In the genomic region with DNA sequence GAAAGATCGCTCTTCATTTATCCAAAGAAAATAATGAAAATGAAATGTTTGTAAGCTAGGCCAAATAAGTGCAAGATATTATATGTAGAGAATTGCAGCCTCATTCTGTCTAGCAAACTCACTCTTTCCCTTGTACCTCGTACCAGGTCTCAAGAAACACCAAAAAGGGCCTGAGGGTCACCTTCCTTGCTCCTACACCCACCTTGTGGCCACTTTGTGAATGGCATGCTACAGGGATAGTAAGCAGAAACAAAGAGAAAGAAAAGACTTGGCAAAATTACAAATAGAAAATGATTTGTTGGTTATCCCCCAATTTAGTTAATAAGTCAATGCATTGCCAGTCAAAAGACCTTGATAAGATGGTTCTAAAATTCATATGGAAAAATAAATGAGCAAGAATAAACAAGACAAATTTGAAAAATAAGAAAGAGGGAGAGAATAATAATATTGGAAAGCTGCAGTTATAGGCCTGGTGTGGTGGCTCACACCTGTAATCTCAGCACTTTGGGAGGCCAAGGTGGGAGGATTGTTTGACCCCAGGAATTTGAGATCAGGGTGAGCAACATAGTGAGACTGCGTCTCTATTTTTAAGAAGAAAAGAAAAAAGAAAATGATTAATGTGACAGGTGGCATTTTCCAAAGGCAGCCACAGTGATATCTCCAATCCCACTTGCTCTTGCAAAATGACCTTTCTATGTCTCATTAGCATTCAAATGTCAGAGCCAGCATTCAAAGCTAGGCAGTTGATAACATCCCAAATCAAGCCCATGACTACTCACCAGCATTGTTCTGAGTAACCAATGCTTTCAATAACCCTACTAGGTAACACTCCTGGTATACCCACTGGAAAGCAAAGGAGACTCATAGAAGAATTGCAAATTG, we compare ENCODE assay signal across 8 cellular contexts. TPM values are rescaled to one million over a fixed set of nuclear protein-coding genes. Genes with fewer than 3 reads are reported as not detected.
DNase-seq lines count a peak whose midpoint lies in the region; ATAC-seq, FAIRE-seq and TF ChIP-seq lines count a peak whose summit lies in the region.

No MANE protein-coding gene starts in this region.

- no peaks in the 10 kb centered on the region for H3K9me3 ChIP-seq in parathyroid adenoma (ENCODE audit: control insufficient read depth, low read length)

- H3K36me3 ChIP-seq in parathyroid adenoma (ENCODE audit: control insufficient read depth, insufficient read depth, low read length): no peaks in the 10 kb centered on the region

- no peaks in the 10 kb centered on the region for H3K27me3 ChIP-seq in parathyroid adenoma (ENCODE audit: control insufficient read depth, insufficient read depth, low read length)

- no peaks in the 10 kb centered on the region for H3K79me2 ChIP-seq in parathyroid adenoma

- no peak overlapping the region for H2AFZ ChIP-seq in parathyroid adenoma

- H3K4me2 ChIP-seq in parathyroid adenoma (ENCODE audit: low read length): no peak overlapping the region

- H3K4me1 ChIP-seq in parathyroid adenoma: no peaks in the 10 kb centered on the region

- no peak overlapping the region for H3K9ac ChIP-seq in parathyroid adenoma

- DNase-seq in Ammon's horn (ENCODE audit: low spot score) (peak; percentile 77), LHCN-M2 (ENCODE audit: low read depth) (peak; percentile 55), RPMI7951 (ENCODE audit: low read depth) (peak; percentile 77), fibroblast of villous mesenchyme (ENCODE audit: low read depth) (peak; percentile 76), urothelium cell line (ENCODE audit: low spot score) (peak; percentile 66)
- DNase-seq in activated T-helper 1 cell treated with anti-CD3 and anti-CD28 coated beads, Interleukin-2, amount 50 U/mL, for 16 hours (ENCODE audit: low read depth in 1 of 2, low spot score in 1 of 2): peak; percentile 36 to 41

- no peak overlapping the region for H3K4me3 ChIP-seq in fibroblast of villous mesenchyme (ENCODE audit: low read depth, low read length)
- no peak overlapping the region for H3K4me3 ChIP-seq in parathyroid adenoma (ENCODE audit: low read depth, low read length)

- TF ChIP-seq CTCF in fibroblast of villous mesenchyme (IDR thresholded peaks at IDR 0.05; ENCODE audit: insufficient read depth, low read depth, low read length) (peak; percentile 98), parathyroid adenoma (IDR thresholded peaks at IDR 0.05) (peak; percentile 96)

- no peak for FAIRE-seq in urothelium cell line (lab: Jason Lieb, UNC)

- ATAC-seq in GM19043 (IDR thresholded peaks at IDR 0.05; ENCODE audit: low read depth, unreplicated experiment): peak; percentile 33

- H3K27ac ChIP-seq in parathyroid adenoma: no peak overlapping the region

RNA-seq across cellular contexts. Expression of a gene that starts 38.8 kb away (rescaled TPM):
- total RNA-seq in LHCN-M2 (2014; rRNA removed): not detected in 2 replicates
- not detected for polyA plus RNA-seq in LHCN-M2 (2012)
- not detected in 2 replicates for total RNA-seq in RPMI7951 (2014; rRNA removed; shearing (Covaris generic))
- not detected in 2 replicates for total RNA-seq in fibroblast of villous mesenchyme

RNA-seq across cellular contexts. Expression of a gene that starts 42.7 kb away (rescaled TPM):
- total RNA-seq in LHCN-M2 (2014; rRNA removed): not detected in 2 replicates
- not detected for polyA plus RNA-seq in LHCN-M2 (2012)
- total RNA-seq in RPMI7951 (2014; rRNA removed; shearing (Covaris generic)): not detected in 2 replicates
- not detected in 2 replicates for total RNA-seq in fibroblast of villous mesenchyme
